20 cellular contexts compared by ENCODE assay signal in genomic region chr1:215731699-215732098, GRCh38.
"Had no signal": no experiment of that assay in that cellular context is flagged by ENCODE, and none has a peak within 500 bp of the region (broad histone marks: within the 10 kb centered on the region; RNA-seq: fewer than 3 reads in every experiment).

No MANE protein-coding gene starts in this region.

- DNase-seq: effector memory CD8-positive, alpha-beta T cell; heart left ventricle; hippocampal formation; left colon; mammary epithelial cell; mucosa of descending colon; natural killer cell; posterior cingulate gyrus; stimulated activated CD4-positive, alpha-beta T cell treated with anti-CD3 and anti-CD28 coated beads, Interleukin-2, amount 100 ng/mL, for 48 hours; stimulated activated naive CD4-positive, alpha-beta T cell treated with Interleukin-2 at 50 U/mL for 16 hours; thyroid gland; upper lobe of left lung; uterus had no signal

- H3K4me3 ChIP-seq: esophagus muscularis mucosa, heart left ventricle, mucosa of descending colon, smooth muscle cell, suprapubic skin, thyroid gland, upper lobe of left lung, uterus had no signal

- H3K27me3 Mint-ChIP-seq: dendritic cell treated with granulocyte-macrophage colony-stimulating factor and Interleukin-4, amounts not matched to agents 40 ng/mL and 50 ng/mL, for 4 days; effector memory CD8-positive, alpha-beta T cell had no signal

- FAIRE-seq: colon, frontal cortex had no signal

- H3K9me3 ChIP-seq: esophagus muscularis mucosa, mucosa of descending colon, thyroid gland, uterus had no signal

- H3K27ac Mint-ChIP-seq: dendritic cell treated with granulocyte-macrophage colony-stimulating factor and Interleukin-4, amounts not matched to agents 40 ng/mL and 50 ng/mL, for 4 days; effector memory CD8-positive, alpha-beta T cell; natural killer cell had no signal

- H3K36me3 ChIP-seq: esophagus muscularis mucosa, heart left ventricle, suprapubic skin, thyroid gland, upper lobe of left lung, uterus had no signal

- H3K4me1 ChIP-seq: esophagus muscularis mucosa, heart left ventricle, suprapubic skin, thyroid gland, upper lobe of left lung, uterus had no signal

- H3K4me1 Mint-ChIP-seq: natural killer cell, neural crest cell had no signal

- ATAC-seq: effector memory CD8-positive, alpha-beta T cell; heart left ventricle; left colon; mucosa of descending colon; natural killer cell had no signal

- H3K27me3 ChIP-seq: esophagus muscularis mucosa, heart left ventricle, suprapubic skin, thyroid gland, upper lobe of left lung, uterus had no signal

- H3K36me3 Mint-ChIP-seq: natural killer cell had no signal

- H3K4me3 Mint-ChIP-seq: dendritic cell treated with granulocyte-macrophage colony-stimulating factor and Interleukin-4, amounts not matched to agents 40 ng/mL and 50 ng/mL, for 4 days; effector memory CD8-positive, alpha-beta T cell; natural killer cell; neural crest cell had no signal
